ENCODE assay signal across 8 cellular contexts in the genomic region with DNA sequence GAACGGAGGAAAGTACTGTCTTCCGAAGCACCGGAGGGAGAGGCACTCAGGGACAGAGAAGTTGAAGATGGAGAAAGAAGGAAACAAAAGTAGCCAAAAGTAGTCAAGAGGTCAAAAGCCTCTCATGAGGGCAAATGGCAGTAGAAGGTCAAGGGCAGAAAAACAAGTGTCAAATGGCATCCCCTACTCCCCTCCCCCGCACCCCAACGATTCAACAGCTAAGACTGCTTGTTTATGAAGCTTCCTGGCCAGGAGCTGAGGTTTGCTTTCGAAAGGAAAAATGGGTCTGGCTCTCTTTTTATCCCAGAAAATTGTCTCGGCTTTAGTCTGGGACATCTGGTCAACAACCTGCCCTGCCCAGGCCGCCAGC. TPM values are rescaled to one million over a fixed set of nuclear protein-coding genes. Genes with fewer than 3 reads are reported as not detected.
DNase-seq lines count a peak whose midpoint lies in the region; ATAC-seq and TF ChIP-seq lines count a peak whose summit lies in the region.

No MANE protein-coding gene starts in this region.

- CTCF ChIA-PET in AG04449 (lab: Yijun Ruan, JAX), result no interaction called here

- ATAC-seq in naive thymus-derived CD8-positive, alpha-beta T cell, result no peak
- no peak for ATAC-seq in GM19455 (IDR thresholded peaks at IDR 0.05; ENCODE audit: unreplicated experiment)
- no peak for ATAC-seq in GM18505 (IDR thresholded peaks at IDR 0.05; ENCODE audit: unreplicated experiment)

- no peak overlapping the region for H3K27ac Mint-ChIP-seq in naive thymus-derived CD8-positive, alpha-beta T cell

- no peak for DNase-seq in AG04449 (ENCODE audit: low read depth, low spot score)
- DNase-seq in naive thymus-derived CD8-positive, alpha-beta T cell, result no peak
- DNase-seq in NOMO-1 treated with dmso at 0.1 percent for 144 hours (lab: John Stamatoyannopoulos, UW; ENCODE audit: unreplicated experiment), result no peak
- no peak for DNase-seq in NCI-H774 (lab: John Stamatoyannopoulos, UW)

- peak overlapping the region; percentile 34 for H3K27ac ChIP-seq in HUES48 (ENCODE audit: low read depth, low read length)
- peak overlapping the region; percentile 69 for H3K27ac ChIP-seq in cingulate gyrus (ENCODE audit: low read depth, low read length)

- TF ChIP-seq CTCF in AG04449 (IDR thresholded peaks at IDR 0.05; ENCODE audit: insufficient read depth, low read length, missing control alignments), result no peak

- H3K27me3 ChIP-seq in HUES48 (ENCODE audit: control insufficient read depth, insufficient read depth, low read length), result peaks cover 73% of the 10 kb centered on the region

- H3K4me1 Mint-ChIP-seq in naive thymus-derived CD8-positive, alpha-beta T cell, result peaks cover 29 to 49% (median 42%) of the 10 kb centered on the region in 4 donors

- H3K36me3 Mint-ChIP-seq in naive thymus-derived CD8-positive, alpha-beta T cell, result peaks cover 0 to 12% (median 11%) of the 10 kb centered on the region in 3 donors

- H3K4me3 Mint-ChIP-seq in naive thymus-derived CD8-positive, alpha-beta T cell, result peak overlapping the region; percentile 46 to 82 (median 66)

- POLR2A ChIA-PET in AG04449 (lab: Yijun Ruan, JAX), result no interaction called here
- POLR2A ChIA-PET in naive thymus-derived CD8-positive, alpha-beta T cell (lab: Charles Lee), result no interaction called here

- peaks cover 14% of the 10 kb centered on the region for H3K36me3 ChIP-seq in HUES48 (ENCODE audit: control insufficient read depth, insufficient read depth, low read length)

- no peak for TF ChIP-seq POLR2A in GM18505 (IDR thresholded peaks at IDR 0.05; ENCODE audit: borderline replicate concordance, extremely low read depth, insufficient read depth, insufficient read length)

- H3K9ac ChIP-seq in HUES48 (ENCODE audit: low read depth, low read length), result no peak overlapping the region

- peaks cover 41% of the 10 kb centered on the region for H3K4me1 ChIP-seq in HUES48 (ENCODE audit: control insufficient read depth, insufficient read depth, low read length)

- no peaks in the 10 kb centered on the region for H3K9me3 ChIP-seq in HUES48 (ENCODE audit: control insufficient read depth, insufficient read depth, low read length)

- no peaks in the 10 kb centered on the region for H3K9me3 Mint-ChIP-seq in naive thymus-derived CD8-positive, alpha-beta T cell

- peaks cover 36 to 56% (median 46%) of the 10 kb centered on the region in 5 donors for H3K27me3 Mint-ChIP-seq in naive thymus-derived CD8-positive, alpha-beta T cell

- H3K4me3 ChIP-seq in AG04449 (ENCODE audit: low read depth, low read length), result peak overlapping the region; percentile 59
- H3K4me3 ChIP-seq in HUES48 (ENCODE audit: low read depth, low read length), result peak overlapping the region; percentile 60

RNA-seq across cellular contexts. Expression of a gene that starts 2.1 kb away (rescaled TPM):
- total RNA-seq in naive thymus-derived CD8-positive, alpha-beta T cell, result not detected
- not detected for polyA plus RNA-seq in naive thymus-derived CD8-positive, alpha-beta T cell
